Comparison of ENCODE assay signal across 35 cellular contexts in genomic region chr3:186454881-186455703, GRCh38.
"Had no signal": no experiment of that assay in that cellular context is flagged by ENCODE, and none has a peak within 500 bp of the region (broad histone marks: within the 10 kb centered on the region; RNA-seq: fewer than 3 reads in every experiment).

No MANE protein-coding gene starts in this region.

- H3K36me3 Mint-ChIP-seq: activated naive CD8-positive, alpha-beta T cell; brain had no signal

- H3K4me1 Mint-ChIP-seq: activated CD4-positive, alpha-beta T cell treated with anti-CD3 and anti-CD28 coated beads, Interleukin-2, amount 10 ng/mL, durations not matched to agents 24 days and 14 days; activated naive CD8-positive, alpha-beta T cell treated with anti-CD3 and anti-CD28 coated beads, Interleukin-2, amount 50 U/mL, for 24 hours; central memory CD8-positive, alpha-beta T cell had no signal

- H3K27me3 Mint-ChIP-seq: activated naive CD8-positive, alpha-beta T cell had no signal

- H3K27ac ChIP-seq: KMS-11, PC-9, RWPE1 had no signal

- DNase-seq: activated CD4-positive, alpha-beta T cell treated with anti-CD3 and anti-CD28 coated beads, Interleukin-2, amount 10 ng/mL, durations not matched to agents 24 days and 14 days; activated CD4-positive, alpha-beta T cell treated with anti-CD3 and anti-CD28 coated beads, Interleukin-2, amount 50 U/mL, for 4 hours; activated CD8-positive, alpha-beta memory T cell treated with anti-CD3 and anti-CD28 coated beads, Interleukin-2, amount 50 U/mL, for 4 hours; activated gamma-delta T cell treated with Interleukin-2 at 50 U/mL for 16 hours; activated naive CD4-positive, alpha-beta T cell treated with anti-CD3 and anti-CD28 coated beads for 36 hours; activated naive CD8-positive, alpha-beta T cell treated with anti-CD3 and anti-CD28 coated beads, Interleukin-2, amount 50 U/mL, for 24 hours; activated T-cell treated with anti-CD3 and anti-CD28 coated beads for 4 hours; activated T-cell treated with anti-CD3 and anti-CD28 coated beads, Interleukin-2, amount 50 U/mL, for 4 hours; anterior cingulate cortex; MM.1S; MV-4-11; NCI-H1092; NCI-H1417; NCI-H146; NCI-H187; NCI-H2029 treated with DMSO at 0.1 percent for 48 hours; NCI-H2107; NCI-H2171; NCI-H510A; NCI-H526; NCI-H748 treated with DMSO at 0.1 percent for 48 hours; NK-92 treated with Interleukin-12 subunit alpha and Interleukin-12 subunit beta, amount 100 ng/mL, for 24 hours; PC-9; SIG-M5; T-helper 1 cell; T-helper 2 cell; T-helper 9 cell had no signal

- H3K27ac Mint-ChIP-seq: activated CD4-positive, alpha-beta T cell treated with anti-CD3 and anti-CD28 coated beads, Interleukin-2, amount 10 ng/mL, durations not matched to agents 24 days and 14 days; activated naive CD4-positive, alpha-beta T cell treated with anti-CD3 and anti-CD28 coated beads for 36 hours; activated naive CD8-positive, alpha-beta T cell; activated naive CD8-positive, alpha-beta T cell treated with anti-CD3 and anti-CD28 coated beads, Interleukin-2, amount 50 U/mL, for 24 hours; activated T-helper 1 cell treated with anti-CD3 and anti-CD28 coated beads, Interleukin-12 subunit alpha, Interleukin-12 subunit beta, Interleukin-2, Interleukin-4 antibody, amounts not matched to agents 30 ng/mL and 10 ng/mL and 1 ng/mL, durations not matched to agents 14 hours and 24 hours and 36 hours had no signal

- H3K4me3 ChIP-seq: PC-9 had no signal

- H3K9me3 Mint-ChIP-seq: activated CD4-positive, alpha-beta T cell treated with anti-CD3 and anti-CD28 coated beads, Interleukin-2, amount 10 ng/mL, durations not matched to agents 24 days and 14 days; activated naive CD4-positive, alpha-beta T cell treated with anti-CD3 and anti-CD28 coated beads for 36 hours; activated naive CD8-positive, alpha-beta T cell treated with anti-CD3 and anti-CD28 coated beads, Interleukin-2, amount 50 U/mL, for 24 hours; activated T-cell treated with anti-CD3 and anti-CD28 coated beads, Interleukin-2, amount 50 U/mL, for 4 hours; activated T-helper 1 cell treated with anti-CD3 and anti-CD28 coated beads, Interleukin-12 subunit alpha, Interleukin-12 subunit beta, Interleukin-2, Interleukin-4 antibody, amounts not matched to agents 30 ng/mL and 10 ng/mL and 1 ng/mL, durations not matched to agents 14 hours and 24 hours and 36 hours; central memory CD8-positive, alpha-beta T cell had no signal

- H3K4me3 Mint-ChIP-seq: activated CD4-positive, alpha-beta T cell treated with anti-CD3 and anti-CD28 coated beads, Interleukin-2, amount 10 ng/mL, durations not matched to agents 24 days and 14 days; activated naive CD4-positive, alpha-beta T cell treated with anti-CD3 and anti-CD28 coated beads for 36 hours; activated naive CD8-positive, alpha-beta T cell; activated naive CD8-positive, alpha-beta T cell treated with anti-CD3 and anti-CD28 coated beads, Interleukin-2, amount 50 U/mL, for 24 hours; activated T-cell treated with anti-CD3 and anti-CD28 coated beads, Interleukin-2, amount 50 U/mL, for 4 hours; activated T-helper 1 cell treated with anti-CD3 and anti-CD28 coated beads, Interleukin-12 subunit alpha, Interleukin-12 subunit beta, Interleukin-2, Interleukin-4 antibody, amounts not matched to agents 30 ng/mL and 10 ng/mL and 1 ng/mL, durations not matched to agents 14 hours and 24 hours and 36 hours; brain; central memory CD8-positive, alpha-beta T cell had no signal

- H3K9ac ChIP-seq: KMS-11 had no signal

- ATAC-seq: activated naive CD8-positive, alpha-beta T cell treated with anti-CD3 and anti-CD28 coated beads, Interleukin-2, amount 50 U/mL, for 24 hours; activated T-cell treated with anti-CD3 and anti-CD28 coated beads, Interleukin-2, amount 50 U/mL, for 4 hours; Right ventricle myocardium inferior; SK-N-SH treated with all-trans-retinoic acid at 6 μM for 48 hours had no signal

- H3K4me2 ChIP-seq: KMS-11, PC-9 had no signal
